Comparison of ENCODE assay signal across 34 cellular contexts in the genomic region with DNA sequence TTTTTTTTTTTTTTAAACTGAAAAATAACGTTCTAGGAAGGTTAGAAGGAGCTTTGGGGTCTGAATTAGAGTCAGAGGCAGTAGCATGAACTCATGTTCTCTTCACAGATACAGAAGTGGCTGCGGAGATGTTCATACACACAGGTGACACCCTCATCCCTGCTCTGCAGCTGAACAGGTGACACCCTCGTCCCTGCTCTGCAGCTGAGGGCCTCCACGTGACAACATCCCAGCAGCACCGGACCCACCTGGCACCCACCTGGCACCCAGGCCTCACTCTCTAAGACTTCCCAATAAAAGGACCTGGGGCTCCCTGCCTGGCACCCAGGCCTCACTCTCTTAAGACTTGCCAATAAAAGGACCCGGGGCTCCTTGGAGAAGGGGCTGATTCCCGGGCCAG. TPM values are rescaled to one million over a fixed set of nuclear protein-coding genes. Genes with fewer than 3 reads are reported as not detected.
"Had no signal": no experiment of that assay in that cellular context is flagged by ENCODE, and none has a peak within 500 bp of the region (broad histone marks: within the 10 kb centered on the region; RNA-seq: fewer than 3 reads in every experiment).

No MANE protein-coding gene starts in this region.

- H3K36me3 Mint-ChIP-seq: activated naive CD4-positive, alpha-beta T cell treated with anti-CD3 and anti-CD28 coated beads, Interleukin-2, amount 50 U/mL, for 72 hours had no signal

- H3K27ac ChIP-seq: ascending aorta, esophagus muscularis mucosa, foreskin keratinocyte, gastrocnemius medialis, heart left ventricle had no signal

- H3K27me3 Mint-ChIP-seq: activated CD4-positive, alpha-beta memory T cell treated with anti-CD3 and anti-CD28 coated beads, Interleukin-2, amount 10 ng/mL, durations not matched to agents 7 days and 5 days; activated CD4-positive, alpha-beta T cell treated with anti-CD3 and anti-CD28 coated beads, Interleukin-2, amount 10 ng/mL, durations not matched to agents 7 days and 5 days; activated naive CD4-positive, alpha-beta T cell treated with anti-CD3 and anti-CD28 coated beads, Interleukin-2, amount 10 ng/mL, durations not matched to agents 7 days and 5 days; activated naive CD8-positive, alpha-beta T cell treated with anti-CD3 and anti-CD28 coated beads, Interleukin-2, amount 10 ng/mL, durations not matched to agents 7 days and 5 days; activated T-cell treated with anti-CD3 and anti-CD28 coated beads, Interleukin-2, amount 50 U/mL, for 24 hours; brain; central memory CD8-positive, alpha-beta T cell; effector memory CD8-positive, alpha-beta T cell had no signal

- ATAC-seq: activated naive CD4-positive, alpha-beta T cell treated with anti-CD3 and anti-CD28 coated beads, Interleukin-2, amount 50 U/mL, for 72 hours; effector memory CD8-positive, alpha-beta T cell; foreskin keratinocyte; gastrocnemius medialis; heart left ventricle; WTC11 had no signal

- H3K4me3 Mint-ChIP-seq: activated CD4-positive, alpha-beta memory T cell treated with anti-CD3 and anti-CD28 coated beads, Interleukin-2, amount 10 ng/mL, durations not matched to agents 7 days and 5 days; activated CD4-positive, alpha-beta T cell treated with anti-CD3 and anti-CD28 coated beads, Interleukin-2, amount 10 ng/mL, durations not matched to agents 7 days and 5 days; activated naive CD4-positive, alpha-beta T cell treated with anti-CD3 and anti-CD28 coated beads, Interleukin-2, amount 10 ng/mL, durations not matched to agents 7 days and 5 days; activated naive CD8-positive, alpha-beta T cell treated with anti-CD3 and anti-CD28 coated beads, Interleukin-2, amount 10 ng/mL, durations not matched to agents 7 days and 5 days; activated T-cell treated with anti-CD3 and anti-CD28 coated beads, Interleukin-2, amount 50 U/mL, for 24 hours; activated T-cell treated with anti-CD3 and anti-CD28 coated beads, Interleukin-2, amount 50 U/mL, for 72 hours; brain; central memory CD8-positive, alpha-beta T cell; effector memory CD8-positive, alpha-beta T cell; WTC11 had no signal

- FAIRE-seq: bronchial epithelial cell, colon had no signal

- H3K27me3 ChIP-seq: ascending aorta, esophagus muscularis mucosa, foreskin keratinocyte, gastrocnemius medialis, heart left ventricle had no signal

- H3K4me1 Mint-ChIP-seq: activated CD4-positive, alpha-beta memory T cell treated with anti-CD3 and anti-CD28 coated beads, Interleukin-2, amount 10 ng/mL, durations not matched to agents 7 days and 5 days; activated CD4-positive, alpha-beta T cell treated with anti-CD3 and anti-CD28 coated beads, Interleukin-2, amount 10 ng/mL, durations not matched to agents 7 days and 5 days; activated naive CD4-positive, alpha-beta T cell treated with anti-CD3 and anti-CD28 coated beads, Interleukin-2, amount 10 ng/mL, durations not matched to agents 7 days and 5 days; activated naive CD8-positive, alpha-beta T cell treated with anti-CD3 and anti-CD28 coated beads, Interleukin-2, amount 10 ng/mL, durations not matched to agents 7 days and 5 days; brain; central memory CD8-positive, alpha-beta T cell; WTC11 had no signal

- H3K9me3 Mint-ChIP-seq: activated CD4-positive, alpha-beta memory T cell treated with anti-CD3 and anti-CD28 coated beads, Interleukin-2, amount 10 ng/mL, durations not matched to agents 7 days and 5 days; activated CD4-positive, alpha-beta T cell treated with anti-CD3 and anti-CD28 coated beads, Interleukin-2, amount 10 ng/mL, durations not matched to agents 7 days and 5 days; activated naive CD4-positive, alpha-beta T cell treated with anti-CD3 and anti-CD28 coated beads, Interleukin-2, amount 10 ng/mL, durations not matched to agents 7 days and 5 days; activated naive CD4-positive, alpha-beta T cell treated with anti-CD3 and anti-CD28 coated beads, Interleukin-2, amount 50 U/mL, for 72 hours; activated naive CD8-positive, alpha-beta T cell treated with anti-CD3 and anti-CD28 coated beads, Interleukin-2, amount 10 ng/mL, durations not matched to agents 7 days and 5 days; activated T-cell treated with anti-CD3 and anti-CD28 coated beads, Interleukin-2, amount 50 U/mL, for 24 hours; activated T-cell treated with anti-CD3 and anti-CD28 coated beads, Interleukin-2, amount 50 U/mL, for 72 hours; brain; central memory CD8-positive, alpha-beta T cell; effector memory CD8-positive, alpha-beta T cell; WTC11 had no signal

- H3K9me3 ChIP-seq: ascending aorta, esophagus muscularis mucosa, gastrocnemius medialis, heart left ventricle had no signal

- H3K4me1 ChIP-seq: ascending aorta, esophagus muscularis mucosa, gastrocnemius medialis, heart left ventricle had no signal

- DNase-seq: activated CD4-positive, alpha-beta memory T cell treated with anti-CD3 and anti-CD28 coated beads, Interleukin-2, amount 10 ng/mL, durations not matched to agents 7 days and 5 days; activated CD4-positive, alpha-beta T cell treated with anti-CD3 and anti-CD28 coated beads for 1 hour; activated CD4-positive, alpha-beta T cell treated with anti-CD3 and anti-CD28 coated beads for 4 hours; activated CD4-positive, alpha-beta T cell treated with anti-CD3 and anti-CD28 coated beads, Interleukin-2, amount 10 ng/mL, durations not matched to agents 7 days and 5 days; activated CD4-positive, alpha-beta T cell treated with anti-CD3 and anti-CD28 coated beads, Interleukin-2, amount 50 U/mL, for 4 hours; activated CD8-positive, alpha-beta memory T cell treated with anti-CD3 and anti-CD28 coated beads, Interleukin-2, amount 50 U/mL, for 48 hours; activated gamma-delta T cell; activated naive CD4-positive, alpha-beta T cell; activated naive CD4-positive, alpha-beta T cell treated with anti-CD3 and anti-CD28 coated beads, Interleukin-2, amount 10 ng/mL, durations not matched to agents 7 days and 5 days; activated naive CD8-positive, alpha-beta T cell treated with anti-CD3 and anti-CD28 coated beads, Interleukin-2, amount 10 ng/mL, durations not matched to agents 7 days and 5 days; activated T-cell treated with anti-CD3 and anti-CD28 coated beads for 4 hours; activated T-cell treated with anti-CD3 and anti-CD28 coated beads, Interleukin-2, amount 50 U/mL, for 24 hours; activated T-cell treated with anti-CD3 and anti-CD28 coated beads, Interleukin-2, amount 50 U/mL, for 72 hours; cortex of kidney; dermis blood vessel endothelial cell; effector CD4-positive, alpha-beta T cell; effector memory CD8-positive, alpha-beta T cell; erythroblast; foreskin keratinocyte; gastrocnemius medialis; glutamatergic neuron; heart left ventricle; T-helper 2 cell had no signal

- H3K4me3 ChIP-seq: ascending aorta, esophagus muscularis mucosa, gastrocnemius medialis, heart left ventricle had no signal

- H3K27ac Mint-ChIP-seq: activated CD4-positive, alpha-beta memory T cell treated with anti-CD3 and anti-CD28 coated beads, Interleukin-2, amount 10 ng/mL, durations not matched to agents 7 days and 5 days; activated CD4-positive, alpha-beta T cell treated with anti-CD3 and anti-CD28 coated beads, Interleukin-2, amount 10 ng/mL, durations not matched to agents 7 days and 5 days; activated naive CD4-positive, alpha-beta T cell treated with anti-CD3 and anti-CD28 coated beads, Interleukin-2, amount 10 ng/mL, durations not matched to agents 7 days and 5 days; activated naive CD4-positive, alpha-beta T cell treated with anti-CD3 and anti-CD28 coated beads, Interleukin-2, amount 50 U/mL, for 72 hours; activated naive CD8-positive, alpha-beta T cell treated with anti-CD3 and anti-CD28 coated beads, Interleukin-2, amount 10 ng/mL, durations not matched to agents 7 days and 5 days; activated T-cell treated with anti-CD3 and anti-CD28 coated beads, Interleukin-2, amount 50 U/mL, for 24 hours; activated T-cell treated with anti-CD3 and anti-CD28 coated beads, Interleukin-2, amount 50 U/mL, for 72 hours had no signal

RNA-seq across cellular contexts. Expression of a gene that starts 19.8 kb away (rescaled TPM):
- total RNA-seq: ascending aorta, bronchial epithelial cell, foreskin keratinocyte, gastrocnemius medialis had no signal

RNA-seq across cellular contexts. Expression of a gene that starts 29.9 kb away (rescaled TPM):
- total RNA-seq: activated CD4-positive, alpha-beta memory T cell treated with anti-CD3 and anti-CD28 coated beads, Interleukin-2, amount 10 ng/mL, durations not matched to agents 7 days and 5 days; activated CD4-positive, alpha-beta T cell treated with anti-CD3 and anti-CD28 coated beads, Interleukin-2, amount 10 ng/mL, durations not matched to agents 7 days and 5 days; activated naive CD4-positive, alpha-beta T cell treated with anti-CD3 and anti-CD28 coated beads, Interleukin-2, amount 50 U/mL, for 72 hours; activated naive CD8-positive, alpha-beta T cell treated with anti-CD3 and anti-CD28 coated beads, Interleukin-2, amount 10 ng/mL, durations not matched to agents 7 days and 5 days; activated T-cell treated with anti-CD3 and anti-CD28 coated beads, Interleukin-2, amount 50 U/mL, for 72 hours; ascending aorta; bronchial epithelial cell; cardiac septum; cerebellum; dermis blood vessel endothelial cell; esophagus muscularis mucosa; foreskin keratinocyte; gastrocnemius medialis; T-helper 1 cell treated with Interleukin-12 subunit alpha and Interleukin-12 subunit beta and Interleukin-4 antibody, amounts not matched to agents 30 ng/mL and 1 ng/mL, for 36 hours had no signal
- polyA plus RNA-seq: foreskin keratinocyte, heart left ventricle had no signal

RNA-seq across cellular contexts. Expression of a gene that starts 32.1 kb away (rescaled TPM):
- total RNA-seq: activated CD4-positive, alpha-beta memory T cell treated with anti-CD3 and anti-CD28 coated beads, Interleukin-2, amount 10 ng/mL, durations not matched to agents 7 days and 5 days; activated CD4-positive, alpha-beta T cell treated with anti-CD3 and anti-CD28 coated beads, Interleukin-2, amount 10 ng/mL, durations not matched to agents 7 days and 5 days; activated naive CD4-positive, alpha-beta T cell treated with anti-CD3 and anti-CD28 coated beads, Interleukin-2, amount 50 U/mL, for 72 hours; activated naive CD8-positive, alpha-beta T cell treated with anti-CD3 and anti-CD28 coated beads, Interleukin-2, amount 10 ng/mL, durations not matched to agents 7 days and 5 days; bronchial epithelial cell; cardiac septum; dermis blood vessel endothelial cell; foreskin keratinocyte; heart left ventricle; T-helper 1 cell treated with Interleukin-12 subunit alpha and Interleukin-12 subunit beta and Interleukin-4 antibody, amounts not matched to agents 30 ng/mL and 1 ng/mL, for 36 hours had no signal
- polyA plus RNA-seq: foreskin keratinocyte had no signal
